In the genomic region with DNA sequence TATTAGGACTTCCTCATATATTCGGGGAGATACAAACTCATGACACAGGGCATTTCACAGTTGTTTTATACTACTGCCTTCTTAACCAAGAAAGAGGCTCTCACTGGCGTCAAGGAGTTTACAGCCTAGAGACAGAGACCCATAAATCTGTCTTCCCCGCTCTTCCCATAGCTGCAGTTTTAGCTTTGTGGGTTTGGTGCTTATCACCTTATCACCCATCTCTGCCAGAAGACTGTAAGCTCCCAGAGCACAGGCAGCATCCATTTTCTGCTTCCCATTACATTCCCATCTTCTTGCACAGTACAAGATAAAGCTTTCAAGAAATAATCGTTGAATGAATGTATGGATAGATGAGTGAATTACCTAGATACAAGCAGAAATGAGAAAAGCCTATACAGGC, we compare ENCODE assay signal across 1 cellular context.
TF ChIP-seq lines count a peak whose summit lies in the region.

No MANE protein-coding gene starts in this region.

TF ChIP-seq in GM12878, 131 proteins besides CTCF, POLR2A, EP300 and RAD21 (continued from another document):
- TF ChIP-seq CEBPB (IDR thresholded peaks at IDR 0.05; ENCODE audit: borderline replicate concordance in 1 of 2, low read depth in 2 of 2, low read length in 2 of 2) (no peak), NKRF (conservative IDR thresholded peaks at IDR 0.05) (no peak), HDGF (IDR thresholded peaks at IDR 0.05) (no peak), PML (IDR thresholded peaks at IDR 0.05; ENCODE audit: low read length) (no peak), ZNF24 (IDR thresholded peaks at IDR 0.05) (no peak)
- TF ChIP-seq, protein P1, sequence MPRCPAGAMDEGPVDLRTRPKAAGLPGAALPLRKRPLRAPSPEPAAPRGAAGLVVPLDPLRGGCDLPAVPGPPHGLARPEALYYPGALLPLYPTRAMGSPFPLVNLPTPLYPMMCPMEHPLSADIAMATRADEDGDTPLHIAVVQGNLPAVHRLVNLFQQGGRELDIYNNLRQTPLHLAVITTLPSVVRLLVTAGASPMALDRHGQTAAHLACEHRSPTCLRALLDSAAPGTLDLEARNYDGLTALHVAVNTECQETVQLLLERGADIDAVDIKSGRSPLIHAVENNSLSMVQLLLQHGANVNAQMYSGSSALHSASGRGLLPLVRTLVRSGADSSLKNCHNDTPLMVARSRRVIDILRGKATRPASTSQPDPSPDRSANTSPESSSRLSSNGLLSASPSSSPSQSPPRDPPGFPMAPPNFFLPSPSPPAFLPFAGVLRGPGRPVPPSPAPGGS (IDR thresholded peaks at IDR 0.05; ENCODE audit: borderline replicate concordance, insufficient read depth, low read depth, low read length, poor library complexity, severe bottlenecking): no peak
